Comparison of ENCODE assay signal across 3 cellular contexts in the genomic region with DNA sequence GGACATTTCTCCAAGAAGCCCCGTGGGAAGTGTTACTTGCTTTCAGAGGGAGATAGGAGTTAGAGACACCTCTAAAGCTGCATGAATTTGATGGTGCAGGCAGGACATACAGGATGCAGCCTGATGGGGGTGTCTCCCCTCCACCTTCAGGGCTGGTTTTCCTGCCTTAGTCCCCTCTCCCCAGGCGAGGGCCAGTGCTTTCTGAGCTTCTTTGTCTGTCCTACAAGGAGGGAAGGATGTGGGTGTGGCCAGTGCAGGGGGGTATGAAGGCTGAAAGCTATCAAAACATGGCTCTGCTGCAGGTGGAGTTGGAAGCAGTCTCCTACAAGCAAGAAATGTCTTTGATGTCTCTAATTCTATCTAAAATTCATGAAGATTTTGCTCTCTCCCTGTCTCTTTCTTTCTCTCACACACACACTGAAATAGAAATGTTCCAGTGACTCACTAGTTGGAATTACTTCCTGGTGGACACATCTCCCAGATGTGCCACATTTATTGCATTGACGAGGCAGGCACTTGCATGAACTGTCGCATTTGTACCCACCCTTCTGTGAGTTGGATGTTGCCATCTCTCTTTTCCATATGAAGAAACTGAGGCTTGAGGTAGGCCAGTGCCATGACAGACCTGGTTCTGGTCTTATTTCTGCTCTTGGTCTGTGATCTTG.
A peak's percentile ranks its signal among the peaks of the same experiment; 100 is the strongest.
TF ChIP-seq lines count a peak whose summit lies in the region.

No MANE protein-coding gene starts in this region.

TF ChIP-seq in GM23338, 12 proteins besides CTCF, POLR2A, EP300 and RAD21 (continues in another document):
- TF ChIP-seq POLR2AphosphoS5 (IDR thresholded peaks at IDR 0.05; ENCODE audit: low read depth) (no peak), CREB1 (CRISPR knock-in tag; IDR thresholded peaks at IDR 0.05; ENCODE audit: low read depth) (no peak), EZH2 (IDR thresholded peaks at IDR 0.05; ENCODE audit: low read depth, unreplicated experiment) (no peak), ZNF114 (CRISPR knock-in tag; IDR thresholded peaks at IDR 0.05) (no peak), STAT1 (IDR thresholded peaks at IDR 0.05; ENCODE audit: unreplicated experiment) (no peak), JUNB (IDR thresholded peaks at IDR 0.05; ENCODE audit: unreplicated experiment) (no peak)
- TF ChIP-seq, protein P1, sequence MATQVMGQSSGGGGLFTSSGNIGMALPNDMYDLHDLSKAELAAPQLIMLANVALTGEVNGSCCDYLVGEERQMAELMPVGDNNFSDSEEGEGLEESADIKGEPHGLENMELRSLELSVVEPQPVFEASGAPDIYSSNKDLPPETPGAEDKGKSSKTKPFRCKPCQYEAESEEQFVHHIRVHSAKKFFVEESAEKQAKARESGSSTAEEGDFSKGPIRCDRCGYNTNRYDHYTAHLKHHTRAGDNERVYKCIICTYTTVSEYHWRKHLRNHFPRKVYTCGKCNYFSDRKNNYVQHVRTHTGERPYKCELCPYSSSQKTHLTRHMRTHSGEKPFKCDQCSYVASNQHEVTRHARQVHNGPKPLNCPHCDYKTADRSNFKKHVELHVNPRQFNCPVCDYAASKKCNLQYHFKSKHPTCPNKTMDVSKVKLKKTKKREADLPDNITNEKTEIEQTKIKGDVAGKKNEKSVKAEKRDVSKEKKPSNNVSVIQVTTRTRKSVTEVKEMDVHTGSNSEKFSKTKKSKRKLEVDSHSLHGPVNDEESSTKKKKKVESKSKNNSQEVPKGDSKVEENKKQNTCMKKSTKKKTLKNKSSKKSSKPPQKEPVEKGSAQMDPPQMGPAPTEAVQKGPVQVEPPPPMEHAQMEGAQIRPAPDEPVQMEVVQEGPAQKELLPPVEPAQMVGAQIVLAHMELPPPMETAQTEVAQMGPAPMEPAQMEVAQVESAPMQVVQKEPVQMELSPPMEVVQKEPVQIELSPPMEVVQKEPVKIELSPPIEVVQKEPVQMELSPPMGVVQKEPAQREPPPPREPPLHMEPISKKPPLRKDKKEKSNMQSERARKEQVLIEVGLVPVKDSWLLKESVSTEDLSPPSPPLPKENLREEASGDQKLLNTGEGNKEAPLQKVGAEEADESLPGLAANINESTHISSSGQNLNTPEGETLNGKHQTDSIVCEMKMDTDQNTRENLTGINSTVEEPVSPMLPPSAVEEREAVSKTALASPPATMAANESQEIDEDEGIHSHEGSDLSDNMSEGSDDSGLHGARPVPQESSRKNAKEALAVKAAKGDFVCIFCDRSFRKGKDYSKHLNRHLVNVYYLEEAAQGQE (IDR thresholded peaks at IDR 0.05; ENCODE audit: unreplicated experiment) = no peak
- TF ChIP-seq, protein P2, sequence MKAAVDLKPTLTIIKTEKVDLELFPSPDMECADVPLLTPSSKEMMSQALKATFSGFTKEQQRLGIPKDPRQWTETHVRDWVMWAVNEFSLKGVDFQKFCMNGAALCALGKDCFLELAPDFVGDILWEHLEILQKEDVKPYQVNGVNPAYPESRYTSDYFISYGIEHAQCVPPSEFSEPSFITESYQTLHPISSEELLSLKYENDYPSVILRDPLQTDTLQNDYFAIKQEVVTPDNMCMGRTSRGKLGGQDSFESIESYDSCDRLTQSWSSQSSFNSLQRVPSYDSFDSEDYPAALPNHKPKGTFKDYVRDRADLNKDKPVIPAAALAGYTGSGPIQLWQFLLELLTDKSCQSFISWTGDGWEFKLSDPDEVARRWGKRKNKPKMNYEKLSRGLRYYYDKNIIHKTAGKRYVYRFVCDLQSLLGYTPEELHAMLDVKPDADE (IDR thresholded peaks at IDR 0.05) = no peak

TF ChIP-seq in endothelial cell of umbilical vein, 7 proteins besides CTCF, POLR2A, EP300 and RAD21:
- TF ChIP-seq MYC (IDR thresholded peaks at IDR 0.05; ENCODE audit: low read depth, low read length) (no peak), FOS (IDR thresholded peaks at IDR 0.05; ENCODE audit: borderline replicate concordance, insufficient read depth, low read length) (peak; percentile 6)

TF ChIP-seq in HEK293T, 16 proteins besides CTCF, POLR2A, EP300 and RAD21:
- TF ChIP-seq CTBP1 (IDR thresholded peaks at IDR 0.05; ENCODE audit: borderline replicate concordance) = no peak
- no peak for TF ChIP-seq BHLHE40 (IDR thresholded peaks at IDR 0.05; ENCODE audit: borderline replicate concordance)
- TF ChIP-seq TARDBP (IDR thresholded peaks at IDR 0.05) = no peak
- no peak for TF ChIP-seq ZNF384 (IDR thresholded peaks at IDR 0.05)
- TF ChIP-seq SP1 (IDR thresholded peaks at IDR 0.05) = no peak
- no peak for TF ChIP-seq LEF1 (IDR thresholded peaks at IDR 0.05; ENCODE audit: borderline replicate concordance)
- no peak for TF ChIP-seq NFRKB (IDR thresholded peaks at IDR 0.05)
